In the genomic region with DNA sequence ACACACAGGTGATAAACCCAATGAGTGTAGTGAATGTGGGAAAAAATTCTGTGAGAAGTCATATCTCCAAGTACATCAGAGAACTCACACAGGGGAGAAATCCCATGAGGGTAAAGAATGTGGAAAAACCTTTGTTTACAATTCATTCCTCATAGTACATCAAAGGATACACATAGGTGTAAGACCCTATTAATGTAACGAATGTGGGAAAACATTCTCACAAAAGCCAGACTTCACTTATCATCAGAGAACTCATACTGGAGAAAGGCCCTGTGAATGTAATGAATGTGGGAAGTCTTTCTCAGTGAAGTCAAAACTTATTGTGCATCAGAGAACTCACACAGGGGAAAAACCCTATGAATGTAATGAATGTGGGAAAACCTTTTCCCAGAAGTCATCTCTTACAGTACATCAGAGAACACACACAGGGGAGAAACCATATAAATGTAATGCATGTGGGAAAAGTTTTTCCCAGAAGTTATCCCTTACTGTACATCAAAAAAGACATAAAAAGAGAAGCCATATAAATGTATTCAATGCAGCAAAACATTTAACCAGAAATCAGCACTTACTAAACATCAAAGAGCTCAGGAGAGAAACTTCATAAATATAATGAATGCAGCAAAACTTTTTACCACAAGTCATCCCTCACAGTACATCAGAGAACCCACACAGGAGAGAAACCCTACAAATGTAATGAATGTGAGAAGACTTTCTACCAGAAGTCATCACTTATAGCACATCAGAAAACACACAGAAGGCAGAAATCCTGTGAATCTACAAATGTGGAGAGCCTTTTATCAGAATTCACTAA, we compare ENCODE assay signal across 25 cellular contexts.
"Had no signal": no experiment of that assay in that cellular context is flagged by ENCODE, and none has a peak within 500 bp of the region (broad histone marks: within the 10 kb centered on the region; RNA-seq: fewer than 3 reads in every experiment).

No MANE protein-coding gene starts in this region.

- H3K4me2 ChIP-seq: neural progenitor cell had no signal

- H2AFZ ChIP-seq: neural progenitor cell had no signal

- H3K4me1 ChIP-seq: gastrocnemius medialis, left lung, neural progenitor cell, spleen, thyroid gland, upper lobe of right lung had no signal

- H3K4me3 ChIP-seq: gastrocnemius medialis, left lung, lung, neural progenitor cell, spleen, thyroid gland, upper lobe of right lung had no signal

- H3K27ac ChIP-seq: brain microvascular endothelial cell, gastrocnemius medialis, left lung, neural progenitor cell, spleen, thyroid gland, upper lobe of right lung had no signal

- ATAC-seq: activated CD8-positive, alpha-beta T cell treated with anti-CD3 and anti-CD28 coated beads, Interleukin-2, amount 10 ng/mL, durations not matched to agents 7 days and 5 days; activated naive CD8-positive, alpha-beta T cell treated with anti-CD3 and anti-CD28 coated beads, Interleukin-2, amount 50 U/mL, for 24 hours; esophagus mucosa; gastrocnemius medialis; left lung; naive thymus-derived CD8-positive, alpha-beta T cell; stimulated activated naive CD8-positive, alpha-beta T cell treated with anti-CD3 and anti-CD28 coated beads, Interleukin-15, Interleukin-2, amounts not matched to agents 100 U/mL and 50 U/mL, for 24 hours; upper lobe of right lung had no signal

- H3K36me3 ChIP-seq: brain microvascular endothelial cell, gastrocnemius medialis, left lung, neural progenitor cell, spleen, thyroid gland, upper lobe of right lung had no signal

- H3K9me3 ChIP-seq: thyroid gland had no signal

- H3K9ac ChIP-seq: neural progenitor cell had no signal

- FAIRE-seq: endothelial cell of umbilical vein had no signal

- H3K27me3 ChIP-seq: brain microvascular endothelial cell, gastrocnemius medialis, left lung, neural progenitor cell, spleen, thyroid gland, upper lobe of right lung had no signal

- DNase-seq: activated CD4-positive, alpha-beta T cell treated with anti-CD3 and anti-CD28 coated beads for 1 hour; activated CD4-positive, alpha-beta T cell treated with anti-CD3 and anti-CD28 coated beads, Interleukin-2, amount 50 U/mL, for 1 hour; activated CD8-positive, alpha-beta T cell treated with anti-CD3 and anti-CD28 coated beads, Interleukin-2, amount 10 ng/mL, durations not matched to agents 7 days and 5 days; activated gamma-delta T cell; activated naive CD4-positive, alpha-beta T cell treated with anti-CD3 and anti-CD28 coated beads, Interleukin-2, amount 50 U/mL, for 16 hours; activated naive CD8-positive, alpha-beta T cell treated with anti-CD3 and anti-CD28 coated beads, Interleukin-2, amount 50 U/mL, for 24 hours; aorta; brain microvascular endothelial cell; central memory CD4-positive, alpha-beta T cell; effector memory CD4-positive, alpha-beta T cell; gastrocnemius medialis; hippocampal formation; kidney glomerular epithelial cell; left lung; naive thymus-derived CD8-positive, alpha-beta T cell; spleen; stimulated activated CD4-positive, alpha-beta T cell treated with anti-CD3 and anti-CD28 coated beads, Interleukin-4, amount 100 ng/mL, for 24 hours; stimulated activated naive CD8-positive, alpha-beta T cell treated with anti-CD3 and anti-CD28 coated beads, Interleukin-15, Interleukin-2, amounts not matched to agents 100 U/mL and 50 U/mL, for 24 hours; T-helper 9 cell; thyroid gland; upper lobe of right lung had no signal
